Comparison of ENCODE assay signal across 24 cellular contexts in genomic region chr5:65900746-65901145, GRCh38.
"Had no signal": no experiment of that assay in that cellular context is flagged by ENCODE, and none has a peak within 500 bp of the region (broad histone marks: within the 10 kb centered on the region; RNA-seq: fewer than 3 reads in every experiment).

No MANE protein-coding gene starts in this region.

- DNase-seq: dermis blood vessel endothelial cell; dorsolateral prefrontal cortex; effector CD4-positive, alpha-beta T cell; effector memory CD4-positive, alpha-beta T cell; foreskin keratinocyte; heart left ventricle; hypothalamus; immature natural killer cell; islet precursor cell; kidney; kidney glomerular epithelial cell; left colon; left ventricle myocardium inferior; lower lobe of right lung; mesenchymal stem cell; mucosa of descending colon; naive B cell had no signal

- H3K4me1 ChIP-seq: esophagus muscularis mucosa, foreskin keratinocyte, gastroesophageal sphincter, heart left ventricle, left ventricle myocardium inferior, lower lobe of right lung had no signal

- H3K4me2 ChIP-seq: hepatocyte had no signal

- H3K9me3 ChIP-seq: esophagus muscularis mucosa, gastroesophageal sphincter, heart left ventricle, left ventricle myocardium inferior, lower lobe of right lung, mucosa of descending colon had no signal

- H3K79me2 ChIP-seq: hepatocyte had no signal

- H3K27me3 ChIP-seq: dorsolateral prefrontal cortex, esophagus muscularis mucosa, foreskin keratinocyte, gastroesophageal sphincter, heart left ventricle, hepatocyte had no signal

- ATAC-seq: foreskin keratinocyte, gastroesophageal sphincter, heart left ventricle, left colon, left lobe of liver, lower lobe of right lung, mucosa of descending colon had no signal

- H3K4me3 ChIP-seq: coronary artery, esophagus muscularis mucosa, gastroesophageal sphincter, heart left ventricle, hepatocyte, left ventricle myocardium inferior, lower lobe of right lung, mucosa of descending colon had no signal

- H3K27ac ChIP-seq: coronary artery, esophagus muscularis mucosa, foreskin keratinocyte, gastroesophageal sphincter, heart left ventricle, hepatocyte, left ventricle myocardium inferior, lower lobe of right lung had no signal

- H3K36me3 ChIP-seq: esophagus muscularis mucosa, gastroesophageal sphincter, heart left ventricle, left ventricle myocardium inferior, lower lobe of right lung had no signal

- H2AFZ ChIP-seq: hepatocyte had no signal

- FAIRE-seq: colon, endothelial cell of umbilical vein, kidney had no signal
